In the genomic region with DNA sequence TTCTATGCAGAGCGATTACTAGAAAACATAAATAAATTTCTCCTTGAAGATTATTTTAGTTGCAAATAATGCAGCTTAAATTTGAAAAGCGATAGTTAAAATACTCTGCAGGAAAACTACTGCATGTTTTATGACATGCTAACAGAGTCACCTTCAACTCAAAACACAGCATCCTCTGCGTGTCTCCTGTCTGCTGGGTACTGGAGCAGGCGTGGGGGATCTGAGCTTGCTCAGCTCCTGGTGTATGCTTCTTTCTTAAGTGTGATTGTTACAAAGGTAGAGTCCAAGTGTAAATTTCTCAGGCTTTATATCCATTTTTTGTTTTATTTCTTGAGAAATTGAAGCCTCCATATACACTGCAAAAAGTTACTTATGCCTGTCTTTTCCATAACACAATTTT, we compare ENCODE assay signal across 1 cellular context.
TF ChIP-seq lines count a peak whose summit lies in the region.

No MANE protein-coding gene starts in this region.

TF ChIP-seq in IMR-90, 13 proteins besides CTCF, POLR2A, EP300 and RAD21:
- TF ChIP-seq MXI1 (IDR thresholded peaks at IDR 0.05; ENCODE audit: borderline replicate concordance, low read depth, low read length) (no peak), CHD1 (IDR thresholded peaks at IDR 0.05; ENCODE audit: low read depth, low read length) (no peak), BHLHE40 (IDR thresholded peaks at IDR 0.05; ENCODE audit: low read depth, low read length) (no peak), MAZ (IDR thresholded peaks at IDR 0.05; ENCODE audit: borderline replicate concordance, low read depth, low read length) (no peak), NFE2L2 (IDR thresholded peaks at IDR 0.05; ENCODE audit: low read depth, low read length) (no peak), SMC3 (IDR thresholded peaks at IDR 0.05; ENCODE audit: low read depth, low read length) (no peak), CEBPB (IDR thresholded peaks at IDR 0.05; ENCODE audit: low read depth, low read length) (no peak), RFX5 (IDR thresholded peaks at IDR 0.05; ENCODE audit: low read depth, low read length) (no peak), MAFK (IDR thresholded peaks at IDR 0.05; ENCODE audit: low read depth, low read length) (no peak)
- TF ChIP-seq, protein P1, sequence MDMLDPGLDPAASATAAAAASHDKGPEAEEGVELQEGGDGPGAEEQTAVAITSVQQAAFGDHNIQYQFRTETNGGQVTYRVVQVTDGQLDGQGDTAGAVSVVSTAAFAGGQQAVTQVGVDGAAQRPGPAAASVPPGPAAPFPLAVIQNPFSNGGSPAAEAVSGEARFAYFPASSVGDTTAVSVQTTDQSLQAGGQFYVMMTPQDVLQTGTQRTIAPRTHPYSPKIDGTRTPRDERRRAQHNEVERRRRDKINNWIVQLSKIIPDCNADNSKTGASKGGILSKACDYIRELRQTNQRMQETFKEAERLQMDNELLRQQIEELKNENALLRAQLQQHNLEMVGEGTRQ (IDR thresholded peaks at IDR 0.05; ENCODE audit: low read depth, low read length) = no peak
- TF ChIP-seq, protein P2, sequence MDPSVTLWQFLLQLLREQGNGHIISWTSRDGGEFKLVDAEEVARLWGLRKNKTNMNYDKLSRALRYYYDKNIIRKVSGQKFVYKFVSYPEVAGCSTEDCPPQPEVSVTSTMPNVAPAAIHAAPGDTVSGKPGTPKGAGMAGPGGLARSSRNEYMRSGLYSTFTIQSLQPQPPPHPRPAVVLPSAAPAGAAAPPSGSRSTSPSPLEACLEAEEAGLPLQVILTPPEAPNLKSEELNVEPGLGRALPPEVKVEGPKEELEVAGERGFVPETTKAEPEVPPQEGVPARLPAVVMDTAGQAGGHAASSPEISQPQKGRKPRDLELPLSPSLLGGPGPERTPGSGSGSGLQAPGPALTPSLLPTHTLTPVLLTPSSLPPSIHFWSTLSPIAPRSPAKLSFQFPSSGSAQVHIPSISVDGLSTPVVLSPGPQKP (IDR thresholded peaks at IDR 0.05; ENCODE audit: borderline replicate concordance, low read depth, low read length) = no peak
